Comparison of ENCODE assay signal across 8 cellular contexts in genomic region chr1:235999259-235999925, GRCh38.
DNase-seq lines count a peak whose midpoint lies in the region; ATAC-seq and TF ChIP-seq lines count a peak whose summit lies in the region.

No MANE protein-coding gene starts in this region.

- CTCF ChIA-PET in AG04450 (lab: Charles Lee), result interaction anchor here (0.7 kb wide), 1 partner anchor 157 kb away, joined by 3 read pairs; no protein-coding TSS in a partner anchor

- H3K9me3 Mint-ChIP-seq in glutamatergic neuron (ENCODE audit: unreplicated experiment), result no peaks in the 10 kb centered on the region

- no peaks in the 10 kb centered on the region for H3K27me3 ChIP-seq in AG04450 (ENCODE audit: control insufficient read depth, insufficient read depth, low read length)

- H3K9me3 ChIP-seq in AG04450 (ENCODE audit: control insufficient read depth, insufficient read depth, low read length), result no peaks in the 10 kb centered on the region

- no peaks in the 10 kb centered on the region for H3K4me1 Mint-ChIP-seq in glutamatergic neuron (ENCODE audit: low read depth, unreplicated experiment)

- H3K27ac Mint-ChIP-seq in glutamatergic neuron (ENCODE audit: unreplicated experiment), result no peak overlapping the region

- DNase-seq in AG04450 (ENCODE audit: low read depth, low spot score) (peak; percentile 74), epithelial cell of prostate (ENCODE audit: low read depth, low spot score) (peak; percentile 95), NCI-H2081 (lab: John Stamatoyannopoulos, UW) (no peak), glutamatergic neuron (no peak)
- peak; percentile 64 for DNase-seq in activated CD4-positive, alpha-beta T cell treated with anti-CD3 and anti-CD28 coated beads, Interleukin-2, amount 50 U/mL, for 1 hour
- peak; percentile 35 to 50 for DNase-seq in stimulated activated CD4-positive, alpha-beta T cell treated with anti-CD3 and anti-CD28 coated beads, Interleukin-15, amount 100 ng/mL, for 1 hour (ENCODE audit: low read depth in 1 of 2, low spot score in 1 of 2)

- ATAC-seq in GM19397 (IDR thresholded peaks at IDR 0.05; ENCODE audit: unreplicated experiment) (peak; percentile 66), HG03469 (IDR thresholded peaks at IDR 0.05; ENCODE audit: unreplicated experiment) (peak; percentile 86)

- no peak overlapping the region for H3K4me3 ChIP-seq in AG04450 (ENCODE audit: low read depth, low read length)

- peaks cover 3% of the 10 kb centered on the region for H3K27me3 Mint-ChIP-seq in glutamatergic neuron (ENCODE audit: unreplicated experiment)

- H3K36me3 Mint-ChIP-seq in glutamatergic neuron (ENCODE audit: unreplicated experiment), result no peaks in the 10 kb centered on the region

- no peak overlapping the region for H3K4me3 Mint-ChIP-seq in glutamatergic neuron (ENCODE audit: unreplicated experiment)

- no peak for TF ChIP-seq CTCF in AG04450 (IDR thresholded peaks at IDR 0.05; ENCODE audit: low read depth, low read length)
- no peak for TF ChIP-seq CTCF in glutamatergic neuron (IDR thresholded peaks at IDR 0.05; ENCODE audit: partially characterized antibody, unreplicated experiment)

- peak overlapping the region; percentile 90 for H3K27ac ChIP-seq in AG04450 (ENCODE audit: low read depth, low read length)
- peak overlapping the region; percentile 91 for H3K27ac ChIP-seq in epithelial cell of prostate

- POLR2A ChIA-PET in AG04450 (lab: Yijun Ruan, JAX), result interaction anchor here (0.6 to 0.7 kb wide), 3 partner anchors 11 to 368 kb away, joined by 4 to 7 read pairs (median 6); no protein-coding TSS in a partner anchor

Comparison
In these comparisons a context has a peak if more than half of its experiments do, and no peak if none do; other contexts are left out.
1. DNase-seq: peak in AG04450 (single experiment), activated CD4-positive, alpha-beta T cell treated with anti-CD3 and anti-CD28 coated beads, Interleukin-2, amount 50 U/mL, for 1 hour (single experiment), epithelial cell of prostate (single experiment) and stimulated activated CD4-positive, alpha-beta T cell treated with anti-CD3 and anti-CD28 coated beads, Interleukin-15, amount 100 ng/mL, for 1 hour (2 of 2); none in NCI-H2081 (0 of 2) and glutamatergic neuron (single experiment).